8 cellular contexts compared by ENCODE assay signal in genomic region chr3:81760924-81761903, GRCh38. TPM values are rescaled to one million over a fixed set of nuclear protein-coding genes. Genes with fewer than 3 reads are reported as not detected.
A peak's percentile ranks its signal among the peaks of the same experiment; 100 is the strongest.
DNase-seq lines count a peak whose midpoint lies in the region; ATAC-seq and TF ChIP-seq lines count a peak whose summit lies in the region.

TSS of gene GBE1 (minus strand) at chr3:81761645. CDS start at chr3:81761517, 128 bp downstream.

- H3K9me3 Mint-ChIP-seq in naive thymus-derived CD8-positive, alpha-beta T cell, result peaks cover 0 to 7% (median 0%) of the 10 kb centered on the region in 9 donors

- peak within 1 kb of the TSS; percentile 93 for H3K27ac ChIP-seq in KMS-11

- no peaks in the 10 kb centered on the region for H3K79me2 ChIP-seq in KMS-11 (ENCODE audit: insufficient read depth, low read depth)

- H3K9ac ChIP-seq in KMS-11, result peak within 1 kb of the TSS; percentile 89

- peaks cover 14 to 28% (median 18%) of the 10 kb centered on the region in 4 donors for H3K4me1 Mint-ChIP-seq in naive thymus-derived CD8-positive, alpha-beta T cell

- peaks cover 38% of the 10 kb centered on the region for H3K4me1 ChIP-seq in KMS-11 (ENCODE audit: low read depth, poor library complexity, severe bottlenecking)

- peak within 1 kb of the TSS; percentile 98 to 100 (median 99) for H3K27ac Mint-ChIP-seq in naive thymus-derived CD8-positive, alpha-beta T cell

- peak; percentile 85 for ATAC-seq in GM21737 (IDR thresholded peaks at IDR 0.05; ENCODE audit: unreplicated experiment)
- peak; percentile 84 to 87 for ATAC-seq in naive thymus-derived CD8-positive, alpha-beta T cell

- no peaks in the 10 kb centered on the region for H3K36me3 ChIP-seq in KMS-11 (ENCODE audit: insufficient read depth)

- no peak within 1 kb of the TSS for H3K4me3 ChIP-seq in KMS-11 (IDR thresholded peaks at IDR 0.05; ENCODE audit: insufficient read depth, low read depth, low read length)
- peak within 1 kb of the TSS; percentile 57 for H3K4me3 ChIP-seq in fibroblast of mammary gland (ENCODE audit: control insufficient read depth, low read depth, low read length)

- peak; percentile 90 for DNase-seq in Daoy (ENCODE audit: low read depth)
- peak; percentile 95 for DNase-seq in RPMI7951 (ENCODE audit: low read depth)
- DNase-seq in activated T-helper 1 cell treated with anti-CD3 and anti-CD28 coated beads, Interleukin-2, amount 50 U/mL, for 16 hours (ENCODE audit: low read depth in 1 of 2, low spot score in 1 of 2), result peak; percentile 68 to 80
- DNase-seq in fibroblast of mammary gland (ENCODE audit: low read depth), result peak; percentile 97
- DNase-seq in naive thymus-derived CD8-positive, alpha-beta T cell, result peak; percentile 81 to 97 (median 88)
- DNase-seq in stimulated activated naive CD4-positive, alpha-beta T cell (lab: John Stamatoyannopoulos, UW), result peak; percentile 73 to 97 (median 85)

- no peaks in the 10 kb centered on the region for H3K27me3 Mint-ChIP-seq in naive thymus-derived CD8-positive, alpha-beta T cell

- peak within 1 kb of the TSS; percentile 93 to 99 (median 96) for H3K4me3 Mint-ChIP-seq in naive thymus-derived CD8-positive, alpha-beta T cell

- peak within 1 kb of the TSS; percentile 79 for H2AFZ ChIP-seq in KMS-11 (ENCODE audit: low read depth)

- TF ChIP-seq CTCF in KMS-11 (conservative IDR thresholded peaks at IDR 0.05; ENCODE audit: low read depth, low read length) (peak; percentile 26; the same call in 1 of the 2 replicates), fibroblast of mammary gland (conservative IDR thresholded peaks at IDR 0.05; ENCODE audit: control insufficient read depth, insufficient read depth, low read depth, low read length) (peak; percentile 46)

- H3K4me2 ChIP-seq in KMS-11, result peak within 1 kb of the TSS; percentile 81

- POLR2A ChIA-PET in naive thymus-derived CD8-positive, alpha-beta T cell (lab: Charles Lee), result no interaction called here

- no peaks in the 10 kb centered on the region for H4K20me1 ChIP-seq in KMS-11 (ENCODE audit: insufficient read depth)

- H3K27me3 ChIP-seq in KMS-11 (ENCODE audit: insufficient read depth, low read depth), result no peaks in the 10 kb centered on the region

- peaks cover 2 to 18% (median 9%) of the 10 kb centered on the region in 3 donors for H3K36me3 Mint-ChIP-seq in naive thymus-derived CD8-positive, alpha-beta T cell

RNA-seq across cellular contexts. Expression of gene GBE1, which starts in this region (rescaled TPM):
- total RNA-seq in Daoy (2014; rRNA removed; shearing (Covaris generic)), result 18.1 and 28.6 TPM in 2 replicates
- total RNA-seq in RPMI7951 (2014; rRNA removed; shearing (Covaris generic)), result 124 and 141 TPM in 2 replicates
- total RNA-seq in naive thymus-derived CD8-positive, alpha-beta T cell, result 1 to 10 TPM; 8.9 to 9.0 TPM
- polyA plus RNA-seq in naive thymus-derived CD8-positive, alpha-beta T cell, result 10 to 100 TPM in 1 of 3 donors, 1 to 10 TPM in 2; 9.8 to 10.4 (median 10.0) TPM
